ENCODE assay signal across 8 cellular contexts in genomic region chr1:2127181-2128145, GRCh38.
DNase-seq lines count a peak whose midpoint lies in the region; ATAC-seq and TF ChIP-seq lines count a peak whose summit lies in the region.

No MANE protein-coding gene starts in this region.

- H3K27ac Mint-ChIP-seq in activated T-cell treated with anti-CD3 and anti-CD28 coated beads, Interleukin-2, amount 50 U/mL, for 72 hours = no peak overlapping the region
- H3K27ac Mint-ChIP-seq in activated naive CD8-positive, alpha-beta T cell treated with anti-CD3 and anti-CD28 coated beads, Interleukin-2, amount 10 ng/mL, durations not matched to agents 7 days and 5 days = peak overlapping the region; percentile 78
- no peak overlapping the region for H3K27ac Mint-ChIP-seq in osteocyte (ENCODE audit: unreplicated experiment)

- H3K4me1 Mint-ChIP-seq in activated T-cell treated with anti-CD3 and anti-CD28 coated beads, Interleukin-2, amount 50 U/mL, for 72 hours (ENCODE audit: low read depth) = peaks cover 10% of the 10 kb centered on the region
- peaks cover 6% of the 10 kb centered on the region for H3K4me1 Mint-ChIP-seq in activated naive CD8-positive, alpha-beta T cell treated with anti-CD3 and anti-CD28 coated beads, Interleukin-2, amount 10 ng/mL, durations not matched to agents 7 days and 5 days
- H3K4me1 Mint-ChIP-seq in osteocyte (ENCODE audit: unreplicated experiment) = peaks cover under 1% of the 10 kb centered on the region

- no peak for TF ChIP-seq CTCF in lower lobe of right lung (IDR thresholded peaks at IDR 0.05)
- no peak for TF ChIP-seq CTCF in thyroid gland (IDR thresholded peaks at IDR 0.05)
- TF ChIP-seq CTCF in osteocyte (IDR thresholded peaks at IDR 0.05) = no peak

- H3K9me3 Mint-ChIP-seq in activated T-cell treated with anti-CD3 and anti-CD28 coated beads, Interleukin-2, amount 50 U/mL, for 72 hours = peaks cover 0 to 4% of the 10 kb centered on the region in 2 donors
- H3K9me3 Mint-ChIP-seq in activated naive CD8-positive, alpha-beta T cell treated with anti-CD3 and anti-CD28 coated beads, Interleukin-2, amount 10 ng/mL, durations not matched to agents 7 days and 5 days = peaks cover 2% of the 10 kb centered on the region
- H3K9me3 Mint-ChIP-seq in osteocyte (ENCODE audit: unreplicated experiment) = no peaks in the 10 kb centered on the region

- H3K4me3 ChIP-seq in lower lobe of right lung = peak overlapping the region; percentile 19
- H3K4me3 ChIP-seq in thyroid gland (replicated peaks in 1 of 3) = no peak overlapping the region

- POLR2A ChIA-PET in activated naive CD8-positive, alpha-beta T cell treated with anti-CD3 and anti-CD28 coated beads, Interleukin-2, amount 10 ng/mL, durations not matched to agents 7 days and 5 days (lab: Charles Lee) = interaction anchor here (1.5 kb wide), 1 partner anchor 22 kb away, joined by 4 read pairs; no protein-coding TSS in a partner anchor

- no peaks in the 10 kb centered on the region for H3K27me3 ChIP-seq in lower lobe of right lung (ENCODE audit: low read depth)
- no peaks in the 10 kb centered on the region for H3K27me3 ChIP-seq in thyroid gland

- H3K27ac ChIP-seq in lower lobe of right lung (peak overlapping the region; percentile 85), thyroid gland (peak overlapping the region; percentile 43 to 74 (median 71))

- no peaks in the 10 kb centered on the region for H3K27me3 Mint-ChIP-seq in activated T-cell treated with anti-CD3 and anti-CD28 coated beads, Interleukin-2, amount 50 U/mL, for 72 hours (ENCODE audit: low read depth)
- H3K27me3 Mint-ChIP-seq in activated naive CD8-positive, alpha-beta T cell treated with anti-CD3 and anti-CD28 coated beads, Interleukin-2, amount 10 ng/mL, durations not matched to agents 7 days and 5 days = no peaks in the 10 kb centered on the region
- H3K27me3 Mint-ChIP-seq in osteocyte (ENCODE audit: unreplicated experiment) = no peaks in the 10 kb centered on the region

- WGBS in thyroid gland, 2 donors = 23 to 58% methylated on average over 11 to 21 of the region's 30 CpGs

- ATAC-seq in activated T-cell treated with anti-CD3 and anti-CD28 coated beads, Interleukin-2, amount 50 U/mL, for 72 hours (replicated peaks in 1 of 2) = no peak
- peak; percentile 19 for ATAC-seq in activated naive CD8-positive, alpha-beta T cell treated with anti-CD3 and anti-CD28 coated beads, Interleukin-2, amount 10 ng/mL, durations not matched to agents 7 days and 5 days (ENCODE audit: low read depth)
- ATAC-seq in lower lobe of right lung = peak; percentile 77
- no peak for ATAC-seq in HG03159 (IDR thresholded peaks at IDR 0.05; ENCODE audit: unreplicated experiment)

- H3K4me1 ChIP-seq in lower lobe of right lung (peaks cover 30% of the 10 kb centered on the region), thyroid gland (peaks cover 24 to 29% of the 10 kb centered on the region in 2 donors)

- peak in 1 of 2 donors; percentile 10 for TF ChIP-seq POLR2A in thyroid gland (IDR thresholded peaks at IDR 0.05)

- no peaks in the 10 kb centered on the region for H3K9me3 ChIP-seq in lower lobe of right lung
- H3K9me3 ChIP-seq in thyroid gland = no peaks in the 10 kb centered on the region

- no peaks in the 10 kb centered on the region for H3K36me3 Mint-ChIP-seq in activated T-cell treated with anti-CD3 and anti-CD28 coated beads, Interleukin-2, amount 50 U/mL, for 72 hours (ENCODE audit: insufficient read depth in 2 of 2)
- H3K36me3 Mint-ChIP-seq in activated naive CD8-positive, alpha-beta T cell treated with anti-CD3 and anti-CD28 coated beads, Interleukin-2, amount 10 ng/mL, durations not matched to agents 7 days and 5 days = no peaks in the 10 kb centered on the region
- no peaks in the 10 kb centered on the region for H3K36me3 Mint-ChIP-seq in osteocyte (ENCODE audit: unreplicated experiment)

- no peaks in the 10 kb centered on the region for H3K36me3 ChIP-seq in lower lobe of right lung
- no peaks in the 10 kb centered on the region for H3K36me3 ChIP-seq in thyroid gland

- peak overlapping the region; percentile 64 to 68 for H3K4me3 Mint-ChIP-seq in activated T-cell treated with anti-CD3 and anti-CD28 coated beads, Interleukin-2, amount 50 U/mL, for 72 hours
- peak overlapping the region; percentile 69 for H3K4me3 Mint-ChIP-seq in activated naive CD8-positive, alpha-beta T cell treated with anti-CD3 and anti-CD28 coated beads, Interleukin-2, amount 10 ng/mL, durations not matched to agents 7 days and 5 days
- no peak overlapping the region for H3K4me3 Mint-ChIP-seq in osteocyte (ENCODE audit: unreplicated experiment)

- DNase-seq in activated T-cell treated with anti-CD3 and anti-CD28 coated beads, Interleukin-2, amount 50 U/mL, for 72 hours = no peak
- no peak for DNase-seq in activated T-cell treated with anti-CD3 and anti-CD28 coated beads, Interleukin-2, amount 50 U/mL, for 48 hours
- DNase-seq in activated naive CD8-positive, alpha-beta T cell treated with anti-CD3 and anti-CD28 coated beads, Interleukin-2, amount 10 ng/mL, durations not matched to agents 7 days and 5 days = no peak
- DNase-seq in lower lobe of right lung = peak; percentile 74
- peak; percentile 85 to 89 for DNase-seq in thyroid gland
- no peak for DNase-seq in NCI-H1436 (lab: John Stamatoyannopoulos, UW)
- DNase-seq in osteocyte (ENCODE audit: extremely low spot score, unreplicated experiment) = no peak

- intact Hi-C loops in lower lobe of right lung (cut with DNase I) = no loop called here
- intact Hi-C loops in thyroid gland (cut with DNase I) = no loop called here

Comparison
In these comparisons a context has a peak if more than half of its experiments do, and no peak if none do; other contexts are left out.
1. ATAC-seq: peak in activated naive CD8-positive, alpha-beta T cell treated with anti-CD3 and anti-CD28 coated beads, Interleukin-2, amount 10 ng/mL, durations not matched to agents 7 days and 5 days (single experiment) and lower lobe of right lung (2 of 2); none in activated T-cell treated with anti-CD3 and anti-CD28 coated beads, Interleukin-2, amount 50 U/mL, for 72 hours (0 of 2) and HG03159 (single experiment).
2. DNase-seq: peak in lower lobe of right lung (single experiment) and thyroid gland (2 of 2); none in activated T-cell treated with anti-CD3 and anti-CD28 coated beads, Interleukin-2, amount 50 U/mL, for 72 hours (0 of 2), activated T-cell treated with anti-CD3 and anti-CD28 coated beads, Interleukin-2, amount 50 U/mL, for 48 hours (0 of 2), activated naive CD8-positive, alpha-beta T cell treated with anti-CD3 and anti-CD28 coated beads, Interleukin-2, amount 10 ng/mL, durations not matched to agents 7 days and 5 days (single experiment), NCI-H1436 (single experiment) and osteocyte (single experiment).